Comparison of ENCODE assay signal across 11 cellular contexts in the genomic region with DNA sequence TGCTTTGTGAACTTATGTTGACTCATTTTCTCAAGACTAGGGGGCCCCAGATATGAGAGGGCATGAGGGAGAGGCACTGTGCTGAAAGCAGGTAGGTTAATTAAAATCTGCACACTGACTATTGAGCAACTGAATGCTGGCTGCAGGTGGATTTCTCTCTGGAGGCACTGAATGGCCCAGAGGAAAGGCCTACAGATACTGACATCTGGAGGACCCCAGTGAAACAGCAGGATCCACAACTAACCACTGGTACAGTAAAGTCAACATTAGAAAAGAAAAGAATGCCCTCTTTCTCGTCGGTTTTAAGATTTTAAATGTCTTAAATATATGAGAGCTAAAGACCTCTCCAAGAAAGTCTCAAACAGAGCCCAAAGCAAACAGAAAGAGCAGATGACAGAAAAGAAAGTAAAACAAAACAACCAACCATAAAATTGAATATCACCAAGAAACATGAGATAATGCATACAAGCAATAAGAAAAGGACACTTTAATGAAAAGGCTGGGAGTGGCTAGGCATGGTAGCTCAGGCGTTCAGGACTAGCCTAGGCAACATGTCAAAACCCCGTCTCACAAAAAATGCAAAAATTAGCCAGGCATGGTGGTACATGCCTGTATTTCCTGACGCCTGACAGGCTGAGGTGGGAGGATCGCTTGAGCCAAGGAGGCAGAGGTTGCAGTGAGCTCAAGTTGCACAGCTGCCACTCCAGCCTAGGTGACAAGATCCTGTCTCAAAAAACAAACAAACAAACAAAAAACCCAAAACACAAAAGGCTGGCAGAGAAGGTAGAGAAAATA. TPM values are rescaled to one million over a fixed set of nuclear protein-coding genes. Genes with fewer than 3 reads are reported as not detected.
DNase-seq lines count a peak whose midpoint lies in the region; ATAC-seq, FAIRE-seq and TF ChIP-seq lines count a peak whose summit lies in the region.
"Had no signal": no experiment of that assay in that cellular context is flagged by ENCODE, and none has a peak within 500 bp of the region (broad histone marks: within the 10 kb centered on the region; RNA-seq: fewer than 3 reads in every experiment).

No MANE protein-coding gene starts in this region.

- no peak for FAIRE-seq in urothelium cell line (lab: Jason Lieb, UNC)

- H3K4me1 ChIP-seq in right atrium auricular region = peaks cover 0 to 4% of the 10 kb centered on the region in 2 donors
- peaks cover 0 to 6% of the 10 kb centered on the region in 2 donors for H3K4me1 ChIP-seq in ascending aorta

- H3K4me3 ChIP-seq in right atrium auricular region (no peak overlapping the region), ascending aorta (no peak overlapping the region)
- H3K4me3 ChIP-seq: skin epidermis had no signal

- DNase-seq in Right ventricle myocardium superior (no peak), right atrium auricular region (ENCODE audit: low spot score) (no peak), ascending aorta (ENCODE audit: low spot score in 2 of 2) (no peak), iPS-NIHi7 (ENCODE audit: extremely low spot score) (peak; percentile 47), NCI-H2227 treated with DMSO at 0.1 percent for 48 hours (lab: John Stamatoyannopoulos, UW) (no peak), NCI-H2107 treated with DMSO at 0.1 percent for 48 hours (lab: John Stamatoyannopoulos, UW; ENCODE audit: unreplicated experiment) (no peak), urothelium cell line (ENCODE audit: low spot score) (no peak)
- DNase-seq: activated naive CD8-positive, alpha-beta T cell treated with anti-CD3 and anti-CD28 coated beads for 36 hours; NCI-H1105 had no signal

- peak in 1 of 2 donors; percentile 68 for TF ChIP-seq CTCF in right atrium auricular region (IDR thresholded peaks at IDR 0.05)
- TF ChIP-seq CTCF in ascending aorta (IDR thresholded peaks at IDR 0.05) = peak in 2 of 3 experiments; percentile 17 to 39

- intact Hi-C loops in Right ventricle myocardium superior (cut with DNase I) = loop anchor here (10.0 kb wide), 1 partner anchor 666 kb away; no protein-coding TSS in a partner anchor
- intact Hi-C loops in ascending aorta (cut with DNase I) = no loop called here

- H3K9me3 ChIP-seq in right atrium auricular region (no peaks in the 10 kb centered on the region), ascending aorta (no peaks in the 10 kb centered on the region)

- ATAC-seq in Right ventricle myocardium superior (ENCODE audit: poor library complexity) (peak; percentile 73), GM18505 (IDR thresholded peaks at IDR 0.05; ENCODE audit: unreplicated experiment) (no peak)

- H3K36me3 ChIP-seq in right atrium auricular region (peaks cover 43% of the 10 kb centered on the region), ascending aorta (peaks cover 11 to 29% of the 10 kb centered on the region in 2 donors)

- no peak for TF ChIP-seq POLR2A in GM18505 (IDR thresholded peaks at IDR 0.05; ENCODE audit: borderline replicate concordance, extremely low read depth, insufficient read depth, insufficient read length)

- H3K27ac ChIP-seq in right atrium auricular region (no peak overlapping the region), ascending aorta (peak overlapping the region; percentile 0 to 21)
- H3K27ac ChIP-seq: skin epidermis had no signal

- no peaks in the 10 kb centered on the region for H3K27me3 ChIP-seq in right atrium auricular region
- no peaks in the 10 kb centered on the region for H3K27me3 ChIP-seq in ascending aorta

RNA-seq across cellular contexts. Expression of gene PUM3, which starts 43.3 kb away (rescaled TPM):
- 13.1 TPM for total RNA-seq in Right ventricle myocardium superior
- 10 to 100 TPM; 13.5 to 14.3 TPM for total RNA-seq in right atrium auricular region
- 26.2 TPM for total RNA-seq in ascending aorta

Comparison
In these comparisons a context has a peak if more than half of its experiments do, and no peak if none do; other contexts are left out.
1. H3K27ac ChIP-seq: peak in ascending aorta (2 of 2); none in right atrium auricular region (0 of 2).